20 cellular contexts compared by ENCODE assay signal in genomic region chr3:56595956-56596355, GRCh38. TPM values are rescaled to one million over a fixed set of nuclear protein-coding genes. Genes with fewer than 3 reads are reported as not detected.
DNase-seq lines count a peak whose midpoint lies in the region; ATAC-seq and TF ChIP-seq lines count a peak whose summit lies in the region.
"Had no signal": no experiment of that assay in that cellular context is flagged by ENCODE, and none has a peak within 500 bp of the region (broad histone marks: within the 10 kb centered on the region; RNA-seq: fewer than 3 reads in every experiment).

No MANE protein-coding gene starts in this region.

- no peak overlapping the region for H2AFZ ChIP-seq in IMR-90 (replicated peaks; ENCODE audit: low read length, poor library complexity)
- H2AFZ ChIP-seq: GM23338 had no signal

- H3K36me3 Mint-ChIP-seq in activated CD8-positive, alpha-beta memory T cell treated with anti-CD3 and anti-CD28 coated beads, Interleukin-2, amount 10 ng/mL, durations not matched to agents 7 days and 5 days: peaks cover 61% of the 10 kb centered on the region
- peaks cover 52% of the 10 kb centered on the region for H3K36me3 Mint-ChIP-seq in CD4-positive, CD25-positive, alpha-beta regulatory T cell
- H3K36me3 Mint-ChIP-seq in central memory CD8-positive, alpha-beta T cell (ENCODE audit: insufficient read depth): peaks cover 21% of the 10 kb centered on the region

- H3K27me3 Mint-ChIP-seq in activated CD8-positive, alpha-beta memory T cell treated with anti-CD3 and anti-CD28 coated beads, Interleukin-2, amount 10 ng/mL, durations not matched to agents 7 days and 5 days: no peaks in the 10 kb centered on the region
- H3K27me3 Mint-ChIP-seq in CD4-positive, CD25-positive, alpha-beta regulatory T cell: no peaks in the 10 kb centered on the region
- no peaks in the 10 kb centered on the region for H3K27me3 Mint-ChIP-seq in central memory CD8-positive, alpha-beta T cell

- DNase-seq in activated CD8-positive, alpha-beta memory T cell treated with anti-CD3 and anti-CD28 coated beads, Interleukin-2, amount 10 ng/mL, durations not matched to agents 7 days and 5 days: no peak
- no peak for DNase-seq in activated CD8-positive, alpha-beta memory T cell treated with anti-CD3 and anti-CD28 coated beads, Interleukin-2, amount 50 U/mL, for 48 hours
- no peak for DNase-seq in CD4-positive, CD25-positive, alpha-beta regulatory T cell
- DNase-seq in IMR-90 (no peak), left ventricle myocardium superior (no peak), DMS153 (lab: John Stamatoyannopoulos, UW) (no peak), NCI-H82 treated with DMSO at 0.1 percent for 48 hours (lab: John Stamatoyannopoulos, UW; ENCODE audit: unreplicated experiment) (no peak)
- no peak for DNase-seq in central memory CD8-positive, alpha-beta T cell (ENCODE audit: low spot score in 2 of 2)
- DNase-seq: BE2C, DMS79, HCEC 1CT, Kasumi-1, MG63, NCI-H1092, NCI-H146, NCI-H2029 treated with DMSO at 0.1 percent for 48 hours, NCI-H2171 treated with DMSO at 0.1 percent for 48 hours, NCI-H774, SHP77 had no signal

- H3K27me3 ChIP-seq in CD4-positive, CD25-positive, alpha-beta regulatory T cell (ENCODE audit: control insufficient read depth, insufficient read depth, low read length): no peaks in the 10 kb centered on the region
- H3K27me3 ChIP-seq in IMR-90 (ENCODE audit: control insufficient read depth, insufficient read depth, low read length): no peaks in the 10 kb centered on the region
- H3K27me3 ChIP-seq: BE2C, MG63 had no signal

- peak overlapping the region; percentile 47 for H3K27ac Mint-ChIP-seq in activated CD8-positive, alpha-beta memory T cell treated with anti-CD3 and anti-CD28 coated beads, Interleukin-2, amount 10 ng/mL, durations not matched to agents 7 days and 5 days
- peak overlapping the region; percentile 77 to 91 (median 90) for H3K27ac Mint-ChIP-seq in CD4-positive, CD25-positive, alpha-beta regulatory T cell
- H3K27ac Mint-ChIP-seq in central memory CD8-positive, alpha-beta T cell (ENCODE audit: low read depth): peak overlapping the region; percentile 81

- 0 out of 2 replicates have a peak, but pooled peaks cover under 1% of the 10 kb centered on the region for H4K20me1 ChIP-seq in IMR-90 (ENCODE audit: insufficient read depth, low read length)

- no peak for TF ChIP-seq POLR2A in IMR-90 (IDR thresholded peaks at IDR 0.05; ENCODE audit: low read depth, low read length)

- H3K23ac ChIP-seq in IMR-90 (ENCODE audit: low read depth, low read length): no peak overlapping the region

- H3K79me1 ChIP-seq in IMR-90 (ENCODE audit: low read depth in 1 of 2, low read length in 2 of 2): peaks cover 0 to 7% of the 10 kb centered on the region in 2 experiments; a peak in 3 of 4 replicates

- 0 out of 2 replicates have a peak, but pooled peaks cover 3% of the 10 kb centered on the region for H3K9me1 ChIP-seq in IMR-90 (ENCODE audit: insufficient read depth, low read length)

- H3K4me2 ChIP-seq in IMR-90 (ENCODE audit: low read depth, low read length): no peak overlapping the region
- H3K4me2 ChIP-seq: GM23338 had no signal

- no peak overlapping the region for H3K56ac ChIP-seq in IMR-90 (ENCODE audit: extremely low read depth, insufficient read depth, low read length)

- H3K27ac ChIP-seq in CD4-positive, CD25-positive, alpha-beta regulatory T cell (ENCODE audit: insufficient read depth, low read length, poor library complexity, severe bottlenecking): peak overlapping the region; percentile 83
- no peak overlapping the region for H3K27ac ChIP-seq in IMR-90 (ENCODE audit: insufficient read depth, low read length)

- in situ Hi-C loops in IMR-90 (cut with MboI; ENCODE audit: low sequenced_read_pairs): no loop called here

- H3K18ac ChIP-seq in IMR-90 (ENCODE audit: low read depth, low read length): no peak overlapping the region

- ATAC-seq in activated CD8-positive, alpha-beta memory T cell treated with anti-CD3 and anti-CD28 coated beads, Interleukin-2, amount 10 ng/mL, durations not matched to agents 7 days and 5 days: no peak
- no peak for ATAC-seq in CD4-positive, CD25-positive, alpha-beta regulatory T cell (ENCODE audit: low read depth in 2 of 2)
- ATAC-seq in IMR-90 (ENCODE audit: low read depth) (no peak), left ventricle myocardium superior (no peak)
- no peak for ATAC-seq in central memory CD8-positive, alpha-beta T cell (replicated peaks; ENCODE audit: extremely low read depth, poor library complexity, severe bottlenecking)
- ATAC-seq: GM23338 had no signal

- H2BK5ac ChIP-seq in IMR-90 (ENCODE audit: low read depth, low read length, poor library complexity, severe bottlenecking): no peak overlapping the region

- BruUV-seq in IMR-90 (replicated peaks; lab: Mats Ljungman, UMichigan): no TSS peak

- no peak overlapping the region for H2BK120ac ChIP-seq in IMR-90 (ENCODE audit: low read depth, low read length)

- H4K8ac ChIP-seq in IMR-90 (ENCODE audit: low read depth in 2 of 2, low read length in 2 of 2): no peak overlapping the region

- no peak overlapping the region for H4K5ac ChIP-seq in IMR-90 (ENCODE audit: low read depth, low read length)

- POLR2A ChIA-PET in IMR-90 (lab: Charles Lee; ENCODE audit: unreplicated experiment): no interaction called here

- H3K4me3 ChIP-seq in CD4-positive, CD25-positive, alpha-beta regulatory T cell (ENCODE audit: low read depth, low read length): peak overlapping the region; percentile 84
- H3K4me3 ChIP-seq in IMR-90 (ENCODE audit: insufficient read depth, low read depth, low read length): no peak overlapping the region
- H3K4me3 ChIP-seq: GM23338, MG63 had no signal

- no peak overlapping the region for H3K4me3 Mint-ChIP-seq in activated CD8-positive, alpha-beta memory T cell treated with anti-CD3 and anti-CD28 coated beads, Interleukin-2, amount 10 ng/mL, durations not matched to agents 7 days and 5 days
- H3K4me3 Mint-ChIP-seq in CD4-positive, CD25-positive, alpha-beta regulatory T cell: peak overlapping the region; percentile 74 to 81 (median 79)
- no peak overlapping the region for H3K4me3 Mint-ChIP-seq in central memory CD8-positive, alpha-beta T cell
- H3K4me3 Mint-ChIP-seq: GM23338 had no signal

- intact Hi-C loops in IMR-90 (cut with micrococcal nuclease) (no loop called here), left ventricle myocardium superior (cut with micrococcal nuclease) (no loop called here)

- no peak overlapping the region for H3K4ac ChIP-seq in IMR-90 (ENCODE audit: low read depth, low read length)

- H2AK5ac ChIP-seq in IMR-90 (ENCODE audit: low read depth, low read length): no peak overlapping the region

- H3K9ac ChIP-seq in IMR-90 (ENCODE audit: low read depth, low read length): no peak overlapping the region

- dilution Hi-C loops in IMR-90 (cut with HindIII; ENCODE audit: low sequenced_read_pairs, unreplicated experiment): no loop called here

- peaks cover 30% of the 10 kb centered on the region for H3K4me1 Mint-ChIP-seq in activated CD8-positive, alpha-beta memory T cell treated with anti-CD3 and anti-CD28 coated beads, Interleukin-2, amount 10 ng/mL, durations not matched to agents 7 days and 5 days
- peaks cover 51 to 91% (median 62%) of the 10 kb centered on the region in 4 donors for H3K4me1 Mint-ChIP-seq in CD4-positive, CD25-positive, alpha-beta regulatory T cell
- H3K4me1 Mint-ChIP-seq in central memory CD8-positive, alpha-beta T cell: peaks cover 69% of the 10 kb centered on the region

- H3K4me1 ChIP-seq in CD4-positive, CD25-positive, alpha-beta regulatory T cell (ENCODE audit: control insufficient read depth, insufficient read depth, low read length, poor library complexity, severe bottlenecking): peaks cover 60% of the 10 kb centered on the region
- no peaks in the 10 kb centered on the region; the same call in 1 of the 2 replicates for H3K4me1 ChIP-seq in IMR-90 (ENCODE audit: control insufficient read depth, insufficient read depth, low read length)
- H3K4me1 ChIP-seq: BE2C had no signal

- H3K9me3 Mint-ChIP-seq in activated CD8-positive, alpha-beta memory T cell treated with anti-CD3 and anti-CD28 coated beads, Interleukin-2, amount 10 ng/mL, durations not matched to agents 7 days and 5 days (ENCODE audit: low read depth): peaks cover 10% of the 10 kb centered on the region
- H3K9me3 Mint-ChIP-seq in CD4-positive, CD25-positive, alpha-beta regulatory T cell: peaks cover 0 to 12% (median 2%) of the 10 kb centered on the region in 7 donors
- H3K9me3 Mint-ChIP-seq in central memory CD8-positive, alpha-beta T cell: no peaks in the 10 kb centered on the region

- no peak overlapping the region for H2BK15ac ChIP-seq in IMR-90 (ENCODE audit: low read depth, low read length)

- no peaks in the 10 kb centered on the region for H3K9me3 ChIP-seq in CD4-positive, CD25-positive, alpha-beta regulatory T cell (ENCODE audit: control insufficient read depth in 2 of 2, low read length in 2 of 2)
- no peaks in the 10 kb centered on the region for H3K9me3 ChIP-seq in IMR-90 (ENCODE audit: control insufficient read depth, insufficient read depth, low read length)
- H3K9me3 ChIP-seq: BE2C, MG63 had no signal

- H4K91ac ChIP-seq in IMR-90 (ENCODE audit: insufficient read depth, low read depth, low read length): no peak overlapping the region

- TF ChIP-seq RAD21 in IMR-90 (IDR thresholded peaks at IDR 0.05; ENCODE audit: low read length): no peak

- peaks cover 2% of the 10 kb centered on the region for H3K36me3 ChIP-seq in CD4-positive, CD25-positive, alpha-beta regulatory T cell (ENCODE audit: control insufficient read depth, insufficient read depth, low read length)
- H3K36me3 ChIP-seq in IMR-90 (ENCODE audit: control insufficient read depth, insufficient read depth, low read length): peaks cover 4% of the 10 kb centered on the region
- H3K36me3 ChIP-seq: BE2C had no signal

- H2BK20ac ChIP-seq in IMR-90 (ENCODE audit: low read depth, low read length): no peak overlapping the region

- CTCF ChIA-PET in activated CD8-positive, alpha-beta memory T cell treated with anti-CD3 and anti-CD28 coated beads, Interleukin-2, amount 10 ng/mL, durations not matched to agents 7 days and 5 days (lab: Charles Lee): no interaction called here
- CTCF ChIA-PET in IMR-90 (lab: Yijun Ruan, JAX): no interaction called here

- WGBS in IMR-90 (ENCODE audit: extremely low coverage in 2 of 2, insufficient read length in 1 of 2), 2 experiments: 100% methylated on average over 1 of the region's 5 CpGs; no CpG with 5 or more reads in 1 of the 2 experiments

- peak overlapping the region; percentile 42 for H2AK9ac ChIP-seq in IMR-90 (replicated peaks; ENCODE audit: low read depth, low read length, poor library complexity)

- H3K14ac ChIP-seq in IMR-90 (replicated peaks; ENCODE audit: low read depth, low read length): no peak overlapping the region

- TF ChIP-seq CTCF in IMR-90 (conservative IDR thresholded peaks at IDR 0.05; ENCODE audit: low read depth, low read length): no peak

RNA-seq across cellular contexts. Expression of gene CCDC66, which starts 39.0 kb away (rescaled TPM):
- total RNA-seq in activated CD8-positive, alpha-beta memory T cell treated with anti-CD3 and anti-CD28 coated beads, Interleukin-2, amount 10 ng/mL, durations not matched to agents 7 days and 5 days: 10 to 100 TPM; 40.8 to 47.8 TPM
- 74.5 TPM for total RNA-seq in CD4-positive, CD25-positive, alpha-beta regulatory T cell
- 10 to 100 TPM; 21.0 to 29.1 (median 23.9) TPM for polyA plus RNA-seq in CD4-positive, CD25-positive, alpha-beta regulatory T cell
- total RNA-seq in IMR-90 (2012; rRNA removed) (9.1 and 12.2 TPM in 2 replicates), left ventricle myocardium superior (12.4 TPM)
- 3.7 and 6.0 TPM in 2 replicates for polyA plus RNA-seq in IMR-90 (2012; rRNA removed)
- 0.37 and 0.75 TPM in 2 replicates for polyA plus RNA-seq in IMR-90 (2012; cell fraction: cytosol; rRNA removed)
- polyA plus RNA-seq in IMR-90 (2012; cell fraction: nucleus; rRNA removed; ENCODE audit: low replicate concordance): 3.4 and 20.4 TPM in 2 replicates

Comparison
In these comparisons a context has a peak if more than half of its experiments do, and no peak if none do; other contexts are left out.
1. H3K4me3 Mint-ChIP-seq: peak in CD4-positive, CD25-positive, alpha-beta regulatory T cell (4 of 4); none in activated CD8-positive, alpha-beta memory T cell treated with anti-CD3 and anti-CD28 coated beads, Interleukin-2, amount 10 ng/mL, durations not matched to agents 7 days and 5 days (single experiment) and central memory CD8-positive, alpha-beta T cell (single experiment).
2. Peak in every context shown above with its lines, with median percentiles within 50 percentile points of each other: H3K27ac Mint-ChIP-seq.